ENCODE assay signal across 1 cellular context in genomic region chr1:15741183-15741850, GRCh38.
TF ChIP-seq lines count a peak whose summit lies in the region.

No MANE protein-coding gene starts in this region.

TF ChIP-seq in GM23338, 12 proteins besides CTCF, POLR2A, EP300 and RAD21 (continued from another document):
- TF ChIP-seq REST (IDR thresholded peaks at IDR 0.05; ENCODE audit: unreplicated experiment) (no peak), STAT1 (IDR thresholded peaks at IDR 0.05; ENCODE audit: unreplicated experiment) (no peak), ZNF114 (CRISPR knock-in tag; IDR thresholded peaks at IDR 0.05) (no peak)
